ENCODE assay signal across 22 cellular contexts in the genomic region with DNA sequence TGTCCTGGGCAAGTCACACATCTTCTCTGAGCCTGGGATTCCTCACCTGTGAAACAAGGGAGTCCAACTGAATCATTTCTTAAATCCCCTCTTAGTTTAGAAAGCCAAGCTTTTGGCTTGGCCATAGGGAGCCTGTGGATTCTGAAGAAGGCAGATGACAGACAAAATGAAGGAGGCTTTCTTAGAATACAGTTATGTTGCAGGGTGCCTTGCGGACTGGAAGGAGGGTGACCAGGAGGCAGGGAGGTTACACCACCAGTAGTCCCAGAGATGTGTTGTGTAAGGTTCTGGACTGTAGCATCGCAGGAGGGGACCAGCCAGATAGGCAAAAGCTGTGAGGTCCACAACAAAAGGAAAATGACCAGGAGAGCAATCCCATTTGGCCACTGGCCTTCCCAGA. TPM values are rescaled to one million over a fixed set of nuclear protein-coding genes. Genes with fewer than 3 reads are reported as not detected.
DNase-seq lines count a peak whose midpoint lies in the region; ATAC-seq and TF ChIP-seq lines count a peak whose summit lies in the region.
"Had no signal": no experiment of that assay in that cellular context is flagged by ENCODE, and none has a peak within 500 bp of the region (broad histone marks: within the 10 kb centered on the region; RNA-seq: fewer than 3 reads in every experiment).

No MANE protein-coding gene starts in this region.

- H3K27ac Mint-ChIP-seq in activated CD8-positive, alpha-beta memory T cell treated with anti-CD3 and anti-CD28 coated beads, Interleukin-2, amount 10 ng/mL, durations not matched to agents 7 days and 5 days: no peak overlapping the region
- no peak overlapping the region for H3K27ac Mint-ChIP-seq in endodermal cell
- H3K27ac Mint-ChIP-seq in natural killer cell treated with Interleukin-12 subunit alpha and Interleukin-12 subunit beta and Interleukin-15 and Interleukin-18, amount 100 ng/mL, for 72 hours: no peak overlapping the region
- H3K27ac Mint-ChIP-seq: CD4-positive, CD25-positive, alpha-beta regulatory T cell; CD8-positive, alpha-beta memory T cell had no signal

- H3K79me2 ChIP-seq in trophoblast cell (ENCODE audit: control insufficient read depth, insufficient read depth, low read length, poor library complexity): no peaks in the 10 kb centered on the region

- H2AFZ ChIP-seq in trophoblast cell (ENCODE audit: insufficient read depth, low read length, poor library complexity): no peak overlapping the region
- H2AFZ ChIP-seq: GM23248 had no signal

- H3K36me3 ChIP-seq in endodermal cell (ENCODE audit: control insufficient read depth, insufficient read depth, low read length): no peaks in the 10 kb centered on the region
- no peaks in the 10 kb centered on the region for H3K36me3 ChIP-seq in trophoblast cell (ENCODE audit: control insufficient read depth in 1 of 2, insufficient read depth in 2 of 2, low read length in 2 of 2)
- H3K36me3 ChIP-seq: HAP-1 had no signal

- no peak overlapping the region for H2BK5ac ChIP-seq in trophoblast cell (ENCODE audit: low read depth, low read length, poor library complexity)

- no peak overlapping the region for H2AK5ac ChIP-seq in trophoblast cell (ENCODE audit: low read length)

- no peak overlapping the region for H2BK12ac ChIP-seq in trophoblast cell (ENCODE audit: low read length)

- no peak overlapping the region for H4K8ac ChIP-seq in trophoblast cell (ENCODE audit: low read depth, low read length)

- CTCF ChIA-PET in activated CD8-positive, alpha-beta memory T cell treated with anti-CD3 and anti-CD28 coated beads, Interleukin-2, amount 10 ng/mL, durations not matched to agents 7 days and 5 days (lab: Charles Lee): interaction anchor here (0.9 kb wide), 1 partner anchor 21 kb away, joined by 3 read pairs; no protein-coding TSS in a partner anchor

- H3K4me3 Mint-ChIP-seq in activated CD8-positive, alpha-beta memory T cell treated with anti-CD3 and anti-CD28 coated beads, Interleukin-2, amount 10 ng/mL, durations not matched to agents 7 days and 5 days: no peak overlapping the region
- no peak overlapping the region for H3K4me3 Mint-ChIP-seq in endodermal cell
- H3K4me3 Mint-ChIP-seq in natural killer cell treated with Interleukin-12 subunit alpha and Interleukin-12 subunit beta and Interleukin-15 and Interleukin-18, amount 100 ng/mL, for 72 hours: no peak overlapping the region
- H3K4me3 Mint-ChIP-seq: CD4-positive, CD25-positive, alpha-beta regulatory T cell; CD8-positive, alpha-beta memory T cell had no signal

- 93% methylated on average over 2 of the region's 2 CpGs; no CpG with 5 or more reads in 1 of the 2 experiments for WGBS in endodermal cell (ENCODE audit: insufficient coverage in 1 of 2, insufficient read length in 1 of 2), 2 experiments
- WGBS in trophoblast cell (ENCODE audit: extremely low coverage, insufficient coverage, insufficient read length): no CpG with 5 or more reads among the region's 2 CpGs

- H3K4me1 ChIP-seq in endodermal cell (ENCODE audit: control insufficient read depth, insufficient read depth, low read length) (no peaks in the 10 kb centered on the region), trophoblast cell (ENCODE audit: control insufficient read depth in 1 of 2, insufficient read depth in 2 of 2, low read length in 2 of 2) (no peaks in the 10 kb centered on the region)
- H3K4me1 ChIP-seq: A549, HAP-1 had no signal

- peak overlapping the region; percentile 26 for H3K23ac ChIP-seq in trophoblast cell (ENCODE audit: low read length)

- H3K4ac ChIP-seq in trophoblast cell (ENCODE audit: low read depth, low read length): no peak overlapping the region

- H3K18ac ChIP-seq in trophoblast cell (ENCODE audit: low read length): no peak overlapping the region

- TF ChIP-seq CTCF in endodermal cell (conservative IDR thresholded peaks at IDR 0.05): no peak

- peaks cover 9% of the 10 kb centered on the region for H3K9me3 Mint-ChIP-seq in activated CD8-positive, alpha-beta memory T cell treated with anti-CD3 and anti-CD28 coated beads, Interleukin-2, amount 10 ng/mL, durations not matched to agents 7 days and 5 days (ENCODE audit: low read depth)
- H3K9me3 Mint-ChIP-seq in endodermal cell: peaks cover 15% of the 10 kb centered on the region
- H3K9me3 Mint-ChIP-seq in natural killer cell treated with Interleukin-12 subunit alpha and Interleukin-12 subunit beta and Interleukin-15 and Interleukin-18, amount 100 ng/mL, for 72 hours: peaks cover 6% of the 10 kb centered on the region

- H3K9ac ChIP-seq in endodermal cell (ENCODE audit: extremely low read depth, low read length, poor library complexity, severe bottlenecking): no peak overlapping the region
- no peak overlapping the region for H3K9ac ChIP-seq in trophoblast cell (ENCODE audit: low read length)
- H3K9ac ChIP-seq: GM23248 had no signal

- DNase-seq in activated CD8-positive, alpha-beta memory T cell treated with anti-CD3 and anti-CD28 coated beads for 24 hours: peak; percentile 21
- no peak for DNase-seq in activated CD8-positive, alpha-beta memory T cell treated with anti-CD3 and anti-CD28 coated beads, Interleukin-2, amount 10 ng/mL, durations not matched to agents 7 days and 5 days
- DNase-seq in endodermal cell (peak; percentile 17), trophoblast cell (no peak), AG08396 (ENCODE audit: low spot score) (no peak), GF-D8 (lab: John Stamatoyannopoulos, UW) (no peak)
- DNase-seq in natural killer cell treated with Interleukin-12 subunit alpha and Interleukin-12 subunit beta and Interleukin-15 and Interleukin-18, amount 100 ng/mL, for 72 hours (ENCODE audit: low spot score): no peak
- DNase-seq: C1 segment of cervical spinal cord; CD4-positive, CD25-positive, alpha-beta regulatory T cell; CD8-positive, alpha-beta memory T cell; COR-L47; DMS 273 treated with DMSO at 0.1 percent for 48 hours; DMS53; DND-41; EL; GM23248 had no signal

- no peak overlapping the region for H4K91ac ChIP-seq in trophoblast cell (ENCODE audit: low read depth, low read length)

- H3K9me3 ChIP-seq in endodermal cell (ENCODE audit: control insufficient read depth, low read length): peaks cover 17% of the 10 kb centered on the region
- peaks cover 6% of the 10 kb centered on the region for H3K9me3 ChIP-seq in trophoblast cell (ENCODE audit: insufficient read depth, low read depth, low read length)

- H3K27ac ChIP-seq in endodermal cell (ENCODE audit: low read depth, low read length): no peak overlapping the region
- H3K27ac ChIP-seq in trophoblast cell (ENCODE audit: low read depth, low read length): no peak overlapping the region
- H3K27ac ChIP-seq: 22Rv1, A549, GM23248 had no signal

- H3K4me3 ChIP-seq in endodermal cell (ENCODE audit: low read length) (no peak overlapping the region), trophoblast cell (ENCODE audit: low read depth, low read length) (no peak overlapping the region)
- H3K4me3 ChIP-seq: A549, GM23248, HAP-1 had no signal

- H3K79me1 ChIP-seq in trophoblast cell (ENCODE audit: low read length): no peaks in the 10 kb centered on the region

- H3K4me2 ChIP-seq in trophoblast cell (ENCODE audit: low read length): no peak overlapping the region
- H3K4me2 ChIP-seq: A549 had no signal

- H4K12ac ChIP-seq in trophoblast cell (ENCODE audit: low read depth, low read length): no peak overlapping the region

- peaks cover 46% of the 10 kb centered on the region for H3K27me3 Mint-ChIP-seq in activated CD8-positive, alpha-beta memory T cell treated with anti-CD3 and anti-CD28 coated beads, Interleukin-2, amount 10 ng/mL, durations not matched to agents 7 days and 5 days
- peaks cover 38% of the 10 kb centered on the region for H3K27me3 Mint-ChIP-seq in endodermal cell (ENCODE audit: insufficient read depth)
- H3K27me3 Mint-ChIP-seq in natural killer cell treated with Interleukin-12 subunit alpha and Interleukin-12 subunit beta and Interleukin-15 and Interleukin-18, amount 100 ng/mL, for 72 hours: peaks cover 19% of the 10 kb centered on the region in 2 donors

- H3K4me1 Mint-ChIP-seq in activated CD8-positive, alpha-beta memory T cell treated with anti-CD3 and anti-CD28 coated beads, Interleukin-2, amount 10 ng/mL, durations not matched to agents 7 days and 5 days: no peaks in the 10 kb centered on the region
- H3K4me1 Mint-ChIP-seq in endodermal cell: no peaks in the 10 kb centered on the region
- H3K4me1 Mint-ChIP-seq in natural killer cell treated with Interleukin-12 subunit alpha and Interleukin-12 subunit beta and Interleukin-15 and Interleukin-18, amount 100 ng/mL, for 72 hours (ENCODE audit: low read depth in 2 of 2): peaks cover 0 to 9% of the 10 kb centered on the region in 2 donors
- H3K4me1 Mint-ChIP-seq: CD8-positive, alpha-beta memory T cell had no signal

- H2BK120ac ChIP-seq in trophoblast cell (ENCODE audit: insufficient read depth, low read length, poor library complexity): no peak overlapping the region

- peaks cover 3% of the 10 kb centered on the region for H3K36me3 Mint-ChIP-seq in activated CD8-positive, alpha-beta memory T cell treated with anti-CD3 and anti-CD28 coated beads, Interleukin-2, amount 10 ng/mL, durations not matched to agents 7 days and 5 days
- no peaks in the 10 kb centered on the region for H3K36me3 Mint-ChIP-seq in endodermal cell (ENCODE audit: low read depth)
- peaks cover 14% of the 10 kb centered on the region for H3K36me3 Mint-ChIP-seq in natural killer cell treated with Interleukin-12 subunit alpha and Interleukin-12 subunit beta and Interleukin-15 and Interleukin-18, amount 100 ng/mL, for 72 hours
- H3K36me3 Mint-ChIP-seq: CD4-positive, CD25-positive, alpha-beta regulatory T cell had no signal

- no peak for ATAC-seq in activated CD8-positive, alpha-beta memory T cell treated with anti-CD3 and anti-CD28 coated beads, Interleukin-2, amount 10 ng/mL, durations not matched to agents 7 days and 5 days
- ATAC-seq in natural killer cell treated with Interleukin-12 subunit alpha and Interleukin-12 subunit beta and Interleukin-15 and Interleukin-18, amount 100 ng/mL, for 72 hours: no peak
- ATAC-seq: A549 had no signal

- no peak overlapping the region for H3K14ac ChIP-seq in trophoblast cell (ENCODE audit: low read length)

- H3K27me3 ChIP-seq in endodermal cell (ENCODE audit: control insufficient read depth, insufficient read depth, low read length, poor library complexity, severe bottlenecking) (peaks cover 17% of the 10 kb centered on the region), trophoblast cell (ENCODE audit: insufficient read depth, low read length) (no peaks in the 10 kb centered on the region)

RNA-seq across cellular contexts. Expression of a gene that starts 8.2 kb away (rescaled TPM):
- 1 to 10 TPM; 3.5 to 4.3 TPM for total RNA-seq in activated CD8-positive, alpha-beta memory T cell treated with anti-CD3 and anti-CD28 coated beads, Interleukin-2, amount 10 ng/mL, durations not matched to agents 7 days and 5 days
- 10 to 100 TPM; 48.6 to 59.3 TPM for total RNA-seq in endodermal cell
- 33.5 TPM for polyA plus RNA-seq in endodermal cell (2013, experiment 1 of 2)
- polyA plus RNA-seq in endodermal cell (2013, experiment 2 of 2): 28.8 TPM
- polyA plus RNA-seq in trophoblast cell (2013): 8.2 TPM in 2 replicates
- total RNA-seq in natural killer cell treated with Interleukin-12 subunit alpha and Interleukin-12 subunit beta and Interleukin-15 and Interleukin-18, amount 100 ng/mL, for 72 hours: 10 to 100 TPM; 16.6 to 17.5 TPM

RNA-seq across cellular contexts. Expression of a gene that starts 36.0 kb away (rescaled TPM):
- not detected for total RNA-seq in activated CD8-positive, alpha-beta memory T cell treated with anti-CD3 and anti-CD28 coated beads, Interleukin-2, amount 10 ng/mL, durations not matched to agents 7 days and 5 days
- under 1 TPM; 0.42 to 0.64 TPM for total RNA-seq in endodermal cell
- 1.00 TPM for polyA plus RNA-seq in endodermal cell (2013, experiment 1 of 2)
- polyA plus RNA-seq in endodermal cell (2013, experiment 2 of 2): 1.4 TPM
- 2.8 and 3.1 TPM in 2 replicates for polyA plus RNA-seq in trophoblast cell (2013)
- not detected for total RNA-seq in natural killer cell treated with Interleukin-12 subunit alpha and Interleukin-12 subunit beta and Interleukin-15 and Interleukin-18, amount 100 ng/mL, for 72 hours
- total RNA-seq: CD4-positive, CD25-positive, alpha-beta regulatory T cell; HT-29 had no signal
- polyA plus RNA-seq: CD4-positive, CD25-positive, alpha-beta regulatory T cell; CD8-positive, alpha-beta memory T cell had no signal

RNA-seq across cellular contexts. Expression of a gene that starts 55.4 kb away (rescaled TPM):
- total RNA-seq in activated CD8-positive, alpha-beta memory T cell treated with anti-CD3 and anti-CD28 coated beads, Interleukin-2, amount 10 ng/mL, durations not matched to agents 7 days and 5 days: not detected
- under 1 TPM in 1 of 2 donors, not detected in 1; 0.46 TPM for total RNA-seq in endodermal cell
- 0.28 TPM for polyA plus RNA-seq in endodermal cell (2013, experiment 1 of 2)
- polyA plus RNA-seq in endodermal cell (2013, experiment 2 of 2): 0.62 TPM
- polyA plus RNA-seq in trophoblast cell (2013): 0.17 and 0.38 TPM in 2 replicates
- not detected for total RNA-seq in natural killer cell treated with Interleukin-12 subunit alpha and Interleukin-12 subunit beta and Interleukin-15 and Interleukin-18, amount 100 ng/mL, for 72 hours
- total RNA-seq: CD4-positive, CD25-positive, alpha-beta regulatory T cell; CD8-positive, alpha-beta memory T cell; G401; GM23248; H4; HT-29 had no signal
- polyA plus RNA-seq: A549; CD4-positive, CD25-positive, alpha-beta regulatory T cell; CD8-positive, alpha-beta memory T cell; GM23248 had no signal

Comparison
In these comparisons a context has a peak if more than half of its experiments do, and no peak if none do; other contexts are left out.
1. DNase-seq: peak in activated CD8-positive, alpha-beta memory T cell treated with anti-CD3 and anti-CD28 coated beads for 24 hours (single experiment) and endodermal cell (single experiment); none in activated CD8-positive, alpha-beta memory T cell treated with anti-CD3 and anti-CD28 coated beads, Interleukin-2, amount 10 ng/mL, durations not matched to agents 7 days and 5 days (single experiment), trophoblast cell (0 of 2), AG08396 (single experiment), natural killer cell treated with Interleukin-12 subunit alpha and Interleukin-12 subunit beta and Interleukin-15 and Interleukin-18, amount 100 ng/mL, for 72 hours (single experiment) and GF-D8 (single experiment).